24 cellular contexts compared by ENCODE assay signal in genomic region chr3:170639003-170639402, GRCh38. TPM values are rescaled to one million over a fixed set of nuclear protein-coding genes. Genes with fewer than 3 reads are reported as not detected.
DNase-seq lines count a peak whose midpoint lies in the region; ATAC-seq, FAIRE-seq and TF ChIP-seq lines count a peak whose summit lies in the region.
"Had no signal": no experiment of that assay in that cellular context is flagged by ENCODE, and none has a peak within 500 bp of the region (broad histone marks: within the 10 kb centered on the region; RNA-seq: fewer than 3 reads in every experiment).

No MANE protein-coding gene starts in this region.

- DNase-seq in DMS 273 (lab: John Stamatoyannopoulos, UW; ENCODE audit: unreplicated experiment) (peak; percentile 57), DMS 273 treated with DMSO at 0.1 percent for 48 hours (lab: John Stamatoyannopoulos, UW) (no peak), G401 (ENCODE audit: low spot score) (peak; percentile 95), K562 (ENCODE audit: extremely low read depth in 1 of 4, low spot score in 3 of 4) (peak in 2 of 4 experiments; percentile 20 to 33), erythroblast (lab: John Stamatoyannopoulos, UW) (peak; percentile 20 to 64), cardiac septum (ENCODE audit: low spot score) (no peak), prostate gland (ENCODE audit: low spot score) (no peak)
- DNase-seq: AML-193; Caco-2; CD4-positive, alpha-beta T cell; DMS79 treated with DMSO at 0.1 percent for 48 hours; H7; HFFc6 had no signal

- no peaks in the 10 kb centered on the region for H3K9me1 ChIP-seq in K562 (ENCODE audit: control insufficient read depth, insufficient read depth, low read length)

- ATAC-seq in K562 (peak; percentile 49), GM18505 (IDR thresholded peaks at IDR 0.05; ENCODE audit: unreplicated experiment) (no peak)
- ATAC-seq: A549, GM12878, GM23338, HCT116, HepG2 had no signal

- TF ChIP-seq POLR2A in K562 (conservative IDR thresholded peaks at IDR 0.05) (no peak), erythroblast (IDR thresholded peaks at IDR 0.05; ENCODE audit: low read length) (no peak), GM18505 (IDR thresholded peaks at IDR 0.05; ENCODE audit: borderline replicate concordance, extremely low read depth, insufficient read depth, insufficient read length) (no peak), prostate gland (IDR thresholded peaks at IDR 0.05) (no peak)

- intact Hi-C loops in K562 (cut with micrococcal nuclease) (loop anchor here (5.0 kb wide), 1 partner anchor 48 kb away; no protein-coding TSS in a partner anchor), cardiac septum (cut with DNase I) (no loop called here), prostate gland (cut with DNase I) (no loop called here)

- TF ChIP-seq RAD21 in K562 (CRISPR knock-in tag; conservative IDR thresholded peaks at IDR 0.05 in 1 of 2, IDR thresholded peaks at IDR 0.05 in 1 of 2), result no peak

- no peaks in the 10 kb centered on the region for H4K20me1 ChIP-seq in K562 (replicated peaks; ENCODE audit: control insufficient read depth, insufficient read depth, low read length)

- FAIRE-seq in K562 (lab: Jason Lieb, UNC), result peak; percentile 6
- FAIRE-seq: A549, D721Med, GM12878, GM18507, HepG2 had no signal

- H3K27me3 ChIP-seq in K562 (ENCODE audit: control insufficient read depth in 2 of 2, insufficient read depth in 2 of 2, low read length in 2 of 2) (no peaks in the 10 kb centered on the region), prostate gland (replicated peaks; ENCODE audit: insufficient read depth) (no peaks in the 10 kb centered on the region)

- no peak overlapping the region; the same call in 1 of the 2 replicates for H3K4me2 ChIP-seq in K562 (ENCODE audit: insufficient read depth, low read length)
- H3K4me2 ChIP-seq: A549, GM23338 had no signal

- H3K9ac ChIP-seq in K562 (ENCODE audit: insufficient read depth in 1 of 2, low read depth in 2 of 2, low read length in 2 of 2), result no peak overlapping the region

- BruUV-seq in K562 (replicated peaks; lab: Mats Ljungman, UMichigan), result no TSS peak

- H3K4me3 ChIP-seq in K562 (no peak overlapping the region), prostate gland (no peak overlapping the region)
- H3K4me3 ChIP-seq: A549, GM12878, GM23338 had no signal

- peak overlapping the region; percentile 67 for H2AFZ ChIP-seq in K562 (ENCODE audit: low read depth, low read length)
- H2AFZ ChIP-seq: GM23338 had no signal

- H3K79me2 ChIP-seq in K562 (ENCODE audit: control insufficient read depth, insufficient read depth, low read length), result no peaks in the 10 kb centered on the region

- no peaks in the 10 kb centered on the region for H3K9me3 ChIP-seq in K562 (replicated peaks; ENCODE audit: control insufficient read depth, insufficient read depth, low read depth, low read length)
- no peaks in the 10 kb centered on the region for H3K9me3 ChIP-seq in prostate gland
- H3K9me3 ChIP-seq: A549, Caco-2 had no signal

- H3K4me1 ChIP-seq in K562 (replicated peaks in 1 of 2; ENCODE audit: control insufficient read depth in 2 of 2, insufficient read depth in 2 of 2, low read length in 2 of 2), result peaks cover 25 to 36% of the 10 kb centered on the region in 2 experiments
- H3K4me1 ChIP-seq in prostate gland (replicated peaks), result no peaks in the 10 kb centered on the region
- H3K4me1 ChIP-seq: A549, Caco-2 had no signal

- in situ Hi-C loops in G401 (cut with HindIII; ENCODE audit: low sequenced_read_pairs), result no loop called here
- in situ Hi-C loops in K562 (cut with MboI), result loop anchor here (25.0 kb wide), 1 partner anchor 948 kb away; no protein-coding TSS in a partner anchor

- POLR2A ChIA-PET in K562 (lab: Yijun Ruan, JAX), result interaction anchor here (0.8 to 1.1 kb wide), 2 partner anchors 176 to 231 kb away, joined by 3 to 5 read pairs; partner anchors contain the start of gene RPL22L1

- CTCF ChIA-PET in K562 (lab: Yijun Ruan, JAX; ENCODE audit: low intra/inter-chr PET ratio), result no interaction called here

- H3K36me3 ChIP-seq in K562 (ENCODE audit: control insufficient read depth, insufficient read depth, low read length), result no peaks in the 10 kb centered on the region
- no peaks in the 10 kb centered on the region for H3K36me3 ChIP-seq in prostate gland

- no peak for TF ChIP-seq CTCF in K562 (IDR thresholded peaks at IDR 0.05 in 2 of 3, conservative IDR thresholded peaks at IDR 0.05 in 1 of 3; ENCODE audit: insufficient read depth in 2 of 3, low read depth in 1 of 3, low read length in 3 of 3)
- TF ChIP-seq CTCF in prostate gland (IDR thresholded peaks at IDR 0.05), result no peak

- TF ChIP-seq EP300 in K562 (IDR thresholded peaks at IDR 0.05; ENCODE audit: low read length), result peak; percentile 68

- WGBS in K562 (ENCODE audit: insufficient coverage, low coverage, missing lambda C conversion rate), result 8% methylated on average over 5 of the region's 5 CpGs
- 77% methylated on average over 5 of the region's 5 CpGs for WGBS in prostate gland

- H3K27ac ChIP-seq in K562 (ENCODE audit: extremely low read depth, low read depth, low read length) (peak overlapping the region; percentile 38; the same call in 1 of the 3 replicates), prostate gland (no peak overlapping the region)
- H3K27ac ChIP-seq: 22Rv1, A549, C4-2B had no signal

TF ChIP-seq in K562, 482 proteins besides CTCF, POLR2A, EP300 and RAD21 (continues in another document):
- TF ChIP-seq L3MBTL2 (IDR thresholded peaks at IDR 0.05) (0 out of 2 replicates have a peak, but pooled peaks have one; percentile 26), IRF1 (CRISPR knock-in tag; IDR thresholded peaks at IDR 0.05; ENCODE audit: borderline replicate concordance) (no peak), ZBTB2 (IDR thresholded peaks at IDR 0.05) (no peak), RNF2 (IDR thresholded peaks at IDR 0.05) (peak; percentile 64; the same call in 1 of the 2 replicates), SMAD4 (CRISPR knock-in tag; conservative IDR thresholded peaks at IDR 0.05) (0 out of 2 replicates have a peak, but pooled peaks have one; percentile 29), TEAD4 (IDR thresholded peaks at IDR 0.05; ENCODE audit: low read length) (peak; percentile 14; the same call in 1 of the 2 replicates), TEAD4 (CRISPR knock-in tag; IDR thresholded peaks at IDR 0.05; ENCODE audit: borderline replicate concordance) (no peak), ZNF3 (CRISPR knock-in tag; IDR thresholded peaks at IDR 0.05) (no peak), ZFX (CRISPR knock-in tag; IDR thresholded peaks at IDR 0.05) (peak; percentile 41), NFATC3 (IDR thresholded peaks at IDR 0.05) (no peak), BCL6 (CRISPR knock-in tag; IDR thresholded peaks at IDR 0.05) (no peak), NFIC (IDR thresholded peaks at IDR 0.05) (no peak), NONO (IDR thresholded peaks at IDR 0.05; ENCODE audit: low read depth in 2 of 2, low read length in 1 of 2) (no peak), SMARCA4 (IDR thresholded peaks at IDR 0.05) (0 out of 2 replicates have a peak, but pooled peaks have one; percentile 30)

RNA-seq across cellular contexts. Expression of gene SLC7A14, which starts 53.1 kb away (rescaled TPM):
- 0.06 and 0.10 TPM in 2 replicates for total RNA-seq in G401 (2014; rRNA removed; shearing (Covaris generic))
- total RNA-seq in K562 (2011; cell fraction: chromatin; rRNA removed; ENCODE audit: low replicate concordance), result not detected in 2 replicates
- not detected in 2 replicates for total RNA-seq in K562 (2011; cell fraction: nucleolus; rRNA removed)
- not detected in 2 replicates for total RNA-seq in K562 (2011; cell fraction: nucleoplasm; rRNA removed)
- total RNA-seq in K562 (2014; rRNA removed), result not detected in 2 replicates
- not detected in 2 replicates for total RNA-seq in K562 (2014; rRNA removed; fragmentation: Illumina TruSeq; extraction: Trizol)
- not detected in 2 replicates for total RNA-seq in K562 (2015; rRNA removed; fragmentation: Illumina TruSeq; extraction: Trizol)
- total RNA-seq in K562 (2021), result not detected in 2 replicates
- polyA plus RNA-seq in K562 (2011; rRNA removed), result not detected in 2 replicates
- not detected in 2 replicates for polyA plus RNA-seq in K562 (2011; cell fraction: cytosol; rRNA removed)
- polyA plus RNA-seq in K562 (2011; cell fraction: nucleus; rRNA removed), result not detected in 2 replicates
- polyA plus RNA-seq in K562 (2012), result not detected in 2 replicates
- not detected in 2 replicates for polyA plus RNA-seq in K562 (2014; fragmentation: Illumina TruSeq; extraction: Trizol)
- not detected for polyA plus RNA-seq in K562 (2014; fragmentation: Nextera tagmentation; extraction: Ambion mirVana)
- not detected in 2 replicates for polyA plus RNA-seq in K562 (2014; rRNA removed)
- polyA minus RNA-seq in K562 (2011; rRNA and poly(A)+ RNA removed), result under 0.01 TPM in 1 of 2 replicates, not detected in the other
- polyA minus RNA-seq in K562 (2011; cell fraction: cytosol; rRNA and poly(A)+ RNA removed), result not detected in 2 replicates
- not detected in 2 replicates for polyA minus RNA-seq in K562 (2011; cell fraction: nucleus; rRNA and poly(A)+ RNA removed)
- total RNA-seq in cardiac septum, result not detected
- under 1 TPM; 0.05 to 0.11 TPM for total RNA-seq in prostate gland
- total RNA-seq: Caco-2; CD4-positive, alpha-beta T cell; GM12878; HepG2 had no signal
- polyA plus RNA-seq: A549, GM12878, HepG2, IgD-negative memory B cell had no signal

Comparison
In these comparisons a context has a peak if more than half of its experiments do, and no peak if none do; other contexts are left out.
1. DNase-seq: peak in DMS 273 (single experiment), G401 (single experiment) and erythroblast (2 of 2); none in DMS 273 treated with DMSO at 0.1 percent for 48 hours (single experiment), cardiac septum (single experiment) and prostate gland (single experiment).